In genomic region chr22:20108757-20109230, GRCh38 we compare ENCODE assay signal across 32 cellular contexts. TPM values are rescaled to one million over a fixed set of nuclear protein-coding genes. Genes with fewer than 3 reads are reported as not detected.
A peak's percentile ranks its signal among the peaks of the same experiment; 100 is the strongest.
DNase-seq lines count a peak whose midpoint lies in the region; ATAC-seq and TF ChIP-seq lines count a peak whose summit lies in the region.
"Had no signal": no experiment of that assay in that cellular context is flagged by ENCODE, and none has a peak within 500 bp of the region (broad histone marks: within the 10 kb centered on the region; RNA-seq: fewer than 3 reads in every experiment).

No MANE protein-coding gene starts in this region.

- H3K27ac Mint-ChIP-seq in activated naive CD4-positive, alpha-beta T cell treated with anti-CD3 and anti-CD28 coated beads, Interleukin-2, amount 50 U/mL, for 72 hours: peak overlapping the region; percentile 34 to 55
- peak overlapping the region in 2 of 3 donors; percentile 21 to 23 for H3K27ac Mint-ChIP-seq in IgD-negative memory B cell
- peak overlapping the region; percentile 65 for H3K27ac Mint-ChIP-seq in activated CD8-positive, alpha-beta T cell treated with anti-CD3 and anti-CD28 coated beads, Interleukin-2, amount 10 ng/mL, durations not matched to agents 7 days and 5 days
- H3K27ac Mint-ChIP-seq: activated naive CD4-positive, alpha-beta T cell treated with anti-CD3 and anti-CD28 coated beads, Interleukin-2, amount 10 ng/mL, durations not matched to agents 7 days and 5 days; activated T-cell treated with anti-CD3 and anti-CD28 coated beads, Interleukin-2, amount 50 U/mL, for 72 hours; H9; nephron progenitor cell had no signal

- no peaks in the 10 kb centered on the region for H3K27me3 ChIP-seq in osteoblast (ENCODE audit: insufficient read depth, low read length)
- H3K27me3 ChIP-seq: BLaER1, transverse colon had no signal

- H3K79me2 ChIP-seq in osteoblast (ENCODE audit: insufficient read depth, low read length): peaks cover 32% of the 10 kb centered on the region
- H3K79me2 ChIP-seq: parathyroid adenoma had no signal

- H3K27ac ChIP-seq in osteoblast (ENCODE audit: low read depth, low read length): no peak overlapping the region
- H3K27ac ChIP-seq: BLaER1, coronary artery, parathyroid adenoma, transverse colon had no signal

- no peak overlapping the region for H3K4me3 ChIP-seq in osteoblast (ENCODE audit: insufficient read depth, low read length)
- H3K4me3 ChIP-seq: BLaER1, coronary artery, transverse colon had no signal

- CTCF ChIA-PET in activated CD8-positive, alpha-beta T cell treated with anti-CD3 and anti-CD28 coated beads, Interleukin-2, amount 10 ng/mL, durations not matched to agents 7 days and 5 days (lab: Charles Lee): interaction anchor here (0.9 to 1.5 kb wide), 5 partner anchors 9 to 143 kb away, joined by 3 to 6 read pairs (median 3); partner anchors contain the start of gene TRMT2A
- CTCF ChIA-PET in GM10248 (lab: Yijun Ruan, JAX): interaction anchor here (0.8 to 1.1 kb wide), 2 partner anchors 8 to 21 kb away, joined by 3 read pairs; partner anchors contain the start of gene TRMT2A

- no peak for ATAC-seq in activated naive CD4-positive, alpha-beta T cell treated with anti-CD3 and anti-CD28 coated beads, Interleukin-2, amount 50 U/mL, for 72 hours
- no peak for ATAC-seq in activated CD8-positive, alpha-beta T cell treated with anti-CD3 and anti-CD28 coated beads, Interleukin-2, amount 10 ng/mL, durations not matched to agents 7 days and 5 days
- ATAC-seq in GM19455 (IDR thresholded peaks at IDR 0.05; ENCODE audit: unreplicated experiment) (no peak), GM18858 (IDR thresholded peaks at IDR 0.05; ENCODE audit: unreplicated experiment) (no peak)
- ATAC-seq: activated T-cell treated with anti-CD3 and anti-CD28 coated beads, Interleukin-2, amount 50 U/mL, for 72 hours had no signal

- no peak overlapping the region for H3K4me3 Mint-ChIP-seq in IgD-negative memory B cell
- no peak overlapping the region for H3K4me3 Mint-ChIP-seq in activated CD8-positive, alpha-beta T cell treated with anti-CD3 and anti-CD28 coated beads, Interleukin-2, amount 10 ng/mL, durations not matched to agents 7 days and 5 days
- H3K4me3 Mint-ChIP-seq: activated naive CD4-positive, alpha-beta T cell treated with anti-CD3 and anti-CD28 coated beads, Interleukin-2, amount 10 ng/mL, durations not matched to agents 7 days and 5 days; activated T-cell treated with anti-CD3 and anti-CD28 coated beads, Interleukin-2, amount 50 U/mL, for 72 hours; H9; nephron progenitor cell had no signal

- H3K4me1 Mint-ChIP-seq in IgD-negative memory B cell: peaks cover 0 to 9% (median 2%) of the 10 kb centered on the region in 3 donors
- H3K4me1 Mint-ChIP-seq in activated CD8-positive, alpha-beta T cell treated with anti-CD3 and anti-CD28 coated beads, Interleukin-2, amount 10 ng/mL, durations not matched to agents 7 days and 5 days (ENCODE audit: low read depth): peaks cover 38% of the 10 kb centered on the region
- H3K4me1 Mint-ChIP-seq: H9, nephron progenitor cell had no signal

- no peaks in the 10 kb centered on the region for H3K9me3 Mint-ChIP-seq in activated naive CD4-positive, alpha-beta T cell treated with anti-CD3 and anti-CD28 coated beads, Interleukin-2, amount 50 U/mL, for 72 hours
- no peaks in the 10 kb centered on the region for H3K9me3 Mint-ChIP-seq in IgD-negative memory B cell
- no peaks in the 10 kb centered on the region for H3K9me3 Mint-ChIP-seq in activated CD8-positive, alpha-beta T cell treated with anti-CD3 and anti-CD28 coated beads, Interleukin-2, amount 10 ng/mL, durations not matched to agents 7 days and 5 days (ENCODE audit: insufficient read depth)
- H3K9me3 Mint-ChIP-seq: activated naive CD4-positive, alpha-beta T cell treated with anti-CD3 and anti-CD28 coated beads, Interleukin-2, amount 10 ng/mL, durations not matched to agents 7 days and 5 days; activated T-cell treated with anti-CD3 and anti-CD28 coated beads, Interleukin-2, amount 50 U/mL, for 72 hours; H9; nephron progenitor cell had no signal

- H3K4me2 ChIP-seq in osteoblast (ENCODE audit: insufficient read depth, low read length): no peak overlapping the region
- H3K4me2 ChIP-seq: BLaER1 had no signal

- no peak overlapping the region for H2AFZ ChIP-seq in osteoblast (ENCODE audit: low read length)
- H2AFZ ChIP-seq: parathyroid adenoma had no signal

- peaks cover 0 to under 1% of the 10 kb centered on the region in 2 donors for H3K36me3 Mint-ChIP-seq in activated naive CD4-positive, alpha-beta T cell treated with anti-CD3 and anti-CD28 coated beads, Interleukin-2, amount 50 U/mL, for 72 hours
- H3K36me3 Mint-ChIP-seq in IgD-negative memory B cell: no peaks in the 10 kb centered on the region
- H3K36me3 Mint-ChIP-seq in activated CD8-positive, alpha-beta T cell treated with anti-CD3 and anti-CD28 coated beads, Interleukin-2, amount 10 ng/mL, durations not matched to agents 7 days and 5 days (ENCODE audit: low read depth): peaks cover 58% of the 10 kb centered on the region

- H3K27me3 Mint-ChIP-seq in IgD-negative memory B cell: no peaks in the 10 kb centered on the region
- H3K27me3 Mint-ChIP-seq in activated CD8-positive, alpha-beta T cell treated with anti-CD3 and anti-CD28 coated beads, Interleukin-2, amount 10 ng/mL, durations not matched to agents 7 days and 5 days (ENCODE audit: low read depth): no peaks in the 10 kb centered on the region
- H3K27me3 Mint-ChIP-seq: activated naive CD4-positive, alpha-beta T cell treated with anti-CD3 and anti-CD28 coated beads, Interleukin-2, amount 10 ng/mL, durations not matched to agents 7 days and 5 days had no signal

- H4K20me1 ChIP-seq in osteoblast (ENCODE audit: insufficient read depth, low read length): peaks cover 9% of the 10 kb centered on the region

- POLR2A ChIA-PET in activated CD8-positive, alpha-beta T cell treated with anti-CD3 and anti-CD28 coated beads, Interleukin-2, amount 10 ng/mL, durations not matched to agents 7 days and 5 days (lab: Charles Lee): interaction anchor here (1.1 to 1.4 kb wide), 4 partner anchors 8 to 29 kb away, joined by 3 to 5 read pairs (median 3); partner anchors contain the start of gene TRMT2A
- POLR2A ChIA-PET in GM10248 (lab: Yijun Ruan, JAX): interaction anchor here (0.5 kb wide), 1 partner anchor 30 kb away, joined by 5 read pairs; no protein-coding TSS in a partner anchor

- no peak for DNase-seq in activated naive CD4-positive, alpha-beta T cell treated with anti-CD3 and anti-CD28 coated beads, Interleukin-2, amount 50 U/mL, for 72 hours (ENCODE audit: low spot score in 2 of 2)
- DNase-seq in activated naive CD4-positive, alpha-beta T cell (lab: John Stamatoyannopoulos, UW): no peak
- no peak for DNase-seq in activated CD8-positive, alpha-beta T cell treated with anti-CD3 and anti-CD28 coated beads, Interleukin-2, amount 10 ng/mL, durations not matched to agents 7 days and 5 days
- peak; percentile 78 for DNase-seq in osteoblast (ENCODE audit: insufficient read length, low spot score, missing footprints)
- no peak for DNase-seq in GM10248 (ENCODE audit: extremely low spot score)
- DNase-seq: activated CD4-positive, CD25-positive, alpha-beta regulatory T cell; activated naive CD4-positive, alpha-beta T cell treated with anti-CD3 and anti-CD28 coated beads, Interleukin-2, amount 10 ng/mL, durations not matched to agents 7 days and 5 days; activated T-cell treated with anti-CD3 and anti-CD28 coated beads, Interleukin-2, amount 50 U/mL, for 72 hours; DMS153; effector CD8-positive, alpha-beta T cell; H9; hypothalamus; KBM-7; NCI-H1092 treated with DMSO at 0.1 percent for 48 hours; NCI-H187 treated with DMSO at 0.1 percent for 48 hours; NCI-H2171; NCI-H510A; nephron progenitor cell; transverse colon had no signal

- H3K36me3 ChIP-seq in osteoblast (ENCODE audit: insufficient read depth, low read length): peaks cover 80% of the 10 kb centered on the region

- H3K9me3 ChIP-seq in osteoblast (ENCODE audit: low read depth, low read length): no peaks in the 10 kb centered on the region
- H3K9me3 ChIP-seq: BLaER1, transverse colon had no signal

- no peaks in the 10 kb centered on the region for H3K4me1 ChIP-seq in osteoblast (ENCODE audit: insufficient read depth, low read length)
- H3K4me1 ChIP-seq: parathyroid adenoma, transverse colon had no signal

- no peak for TF ChIP-seq CTCF in osteoblast (IDR thresholded peaks at IDR 0.05; ENCODE audit: extremely low read depth, low read depth, low read length)
- no peak for TF ChIP-seq CTCF in GM10248 (IDR thresholded peaks at IDR 0.05; ENCODE audit: control extremely low read depth, extremely low read depth, low read depth, missing control alignments)

RNA-seq across cellular contexts. Expression of gene RANBP1, which starts 7.1 kb away (rescaled TPM):
- 100 to 1,000 TPM; 295 to 349 TPM for total RNA-seq in activated naive CD4-positive, alpha-beta T cell treated with anti-CD3 and anti-CD28 coated beads, Interleukin-2, amount 50 U/mL, for 72 hours
- polyA plus RNA-seq in IgD-negative memory B cell: 110 TPM
- total RNA-seq in activated CD8-positive, alpha-beta T cell treated with anti-CD3 and anti-CD28 coated beads, Interleukin-2, amount 10 ng/mL, durations not matched to agents 7 days and 5 days: 100 to 1,000 TPM; 320 to 332 TPM
- 78.4 and 85.8 TPM in 2 replicates for total RNA-seq in osteoblast

RNA-seq across cellular contexts. Expression of gene TRMT2A, which starts 8.2 kb away (rescaled TPM):
- total RNA-seq in activated naive CD4-positive, alpha-beta T cell treated with anti-CD3 and anti-CD28 coated beads, Interleukin-2, amount 50 U/mL, for 72 hours: 10 to 100 TPM; 79.9 to 93.9 TPM
- polyA plus RNA-seq in IgD-negative memory B cell: 33.7 TPM
- 100 to 1,000 TPM in 1 of 2 experiments, 10 to 100 TPM in 1; 92.1 to 102 TPM for total RNA-seq in activated CD8-positive, alpha-beta T cell treated with anti-CD3 and anti-CD28 coated beads, Interleukin-2, amount 10 ng/mL, durations not matched to agents 7 days and 5 days
- total RNA-seq in osteoblast: 35.9 and 43.8 TPM in 2 replicates

RNA-seq across cellular contexts. Expression of gene ZDHHC8, which starts 22.8 kb away (rescaled TPM):
- 10 to 100 TPM; 17.6 to 55.4 TPM for total RNA-seq in activated naive CD4-positive, alpha-beta T cell treated with anti-CD3 and anti-CD28 coated beads, Interleukin-2, amount 50 U/mL, for 72 hours
- polyA plus RNA-seq in IgD-negative memory B cell: 4.2 TPM
- total RNA-seq in activated CD8-positive, alpha-beta T cell treated with anti-CD3 and anti-CD28 coated beads, Interleukin-2, amount 10 ng/mL, durations not matched to agents 7 days and 5 days: 10 to 100 TPM; 60.5 to 65.5 TPM
- total RNA-seq in osteoblast: 9.8 and 11.8 TPM in 2 replicates

RNA-seq across cellular contexts. Expression of gene DGCR8, which starts 28.8 kb away (rescaled TPM):
- 10 to 100 TPM; 37.0 to 66.7 TPM for total RNA-seq in activated naive CD4-positive, alpha-beta T cell treated with anti-CD3 and anti-CD28 coated beads, Interleukin-2, amount 50 U/mL, for 72 hours
- 4.8 TPM for polyA plus RNA-seq in IgD-negative memory B cell
- 10 to 100 TPM; 52.3 to 55.2 TPM for total RNA-seq in activated CD8-positive, alpha-beta T cell treated with anti-CD3 and anti-CD28 coated beads, Interleukin-2, amount 10 ng/mL, durations not matched to agents 7 days and 5 days
- 25.9 and 44.2 TPM in 2 replicates for total RNA-seq in osteoblast

RNA-seq across cellular contexts. Expression of gene CCDC188, which starts 42.1 kb away (rescaled TPM):
- total RNA-seq in activated naive CD4-positive, alpha-beta T cell treated with anti-CD3 and anti-CD28 coated beads, Interleukin-2, amount 50 U/mL, for 72 hours: not detected
- polyA plus RNA-seq in IgD-negative memory B cell: not detected
- not detected for total RNA-seq in activated CD8-positive, alpha-beta T cell treated with anti-CD3 and anti-CD28 coated beads, Interleukin-2, amount 10 ng/mL, durations not matched to agents 7 days and 5 days
- total RNA-seq in osteoblast: 0.36 and 0.59 TPM in 2 replicates
- total RNA-seq: activated CD8-positive, alpha-beta memory T cell treated with anti-CD3 and anti-CD28 coated beads for 36 hours; activated T-cell treated with anti-CD3 and anti-CD28 coated beads, Interleukin-2, amount 50 U/mL, for 72 hours; bronchial epithelial cell; epithelial cell of proximal tubule; H9; RPMI7951; SK-MEL-5 had no signal
- polyA plus RNA-seq: AG04450, aorta had no signal
